1 cellular context compared by ENCODE assay signal in the genomic region with DNA sequence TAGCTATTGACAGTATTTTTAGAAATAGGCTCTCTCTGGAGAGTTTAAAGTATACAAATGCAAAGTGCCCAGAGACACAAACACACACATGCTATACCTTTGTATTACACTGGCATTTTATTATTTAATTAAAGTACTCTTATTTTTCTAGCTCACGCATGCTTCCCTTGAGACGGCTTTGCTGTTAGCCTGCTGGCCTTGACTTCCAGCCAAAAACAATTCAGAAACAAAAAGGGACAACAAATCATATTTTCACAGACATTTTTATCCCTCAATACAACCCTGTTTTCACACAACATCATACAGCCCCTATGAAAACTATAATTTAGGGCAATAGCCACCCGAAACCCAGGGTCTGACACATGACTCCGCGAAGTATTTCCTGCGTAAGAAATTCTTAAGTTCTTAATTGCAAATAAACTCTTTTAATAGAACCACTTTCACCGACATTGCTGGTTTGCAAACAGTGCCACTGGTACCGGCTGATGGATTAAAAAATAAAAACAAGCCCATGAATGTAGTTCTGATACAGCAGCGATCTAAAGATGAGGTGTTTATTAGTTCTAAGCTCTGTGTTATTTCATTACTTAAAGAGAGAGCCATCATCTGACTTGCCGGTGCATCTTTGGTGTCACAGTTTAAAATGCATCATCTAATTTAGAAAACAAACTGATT.
TF ChIP-seq lines count a peak whose summit lies in the region.

No MANE protein-coding gene starts in this region.

TF ChIP-seq in GM23338, 12 proteins besides CTCF, POLR2A, EP300 and RAD21 (continued from another document):
- TF ChIP-seq, protein P1, sequence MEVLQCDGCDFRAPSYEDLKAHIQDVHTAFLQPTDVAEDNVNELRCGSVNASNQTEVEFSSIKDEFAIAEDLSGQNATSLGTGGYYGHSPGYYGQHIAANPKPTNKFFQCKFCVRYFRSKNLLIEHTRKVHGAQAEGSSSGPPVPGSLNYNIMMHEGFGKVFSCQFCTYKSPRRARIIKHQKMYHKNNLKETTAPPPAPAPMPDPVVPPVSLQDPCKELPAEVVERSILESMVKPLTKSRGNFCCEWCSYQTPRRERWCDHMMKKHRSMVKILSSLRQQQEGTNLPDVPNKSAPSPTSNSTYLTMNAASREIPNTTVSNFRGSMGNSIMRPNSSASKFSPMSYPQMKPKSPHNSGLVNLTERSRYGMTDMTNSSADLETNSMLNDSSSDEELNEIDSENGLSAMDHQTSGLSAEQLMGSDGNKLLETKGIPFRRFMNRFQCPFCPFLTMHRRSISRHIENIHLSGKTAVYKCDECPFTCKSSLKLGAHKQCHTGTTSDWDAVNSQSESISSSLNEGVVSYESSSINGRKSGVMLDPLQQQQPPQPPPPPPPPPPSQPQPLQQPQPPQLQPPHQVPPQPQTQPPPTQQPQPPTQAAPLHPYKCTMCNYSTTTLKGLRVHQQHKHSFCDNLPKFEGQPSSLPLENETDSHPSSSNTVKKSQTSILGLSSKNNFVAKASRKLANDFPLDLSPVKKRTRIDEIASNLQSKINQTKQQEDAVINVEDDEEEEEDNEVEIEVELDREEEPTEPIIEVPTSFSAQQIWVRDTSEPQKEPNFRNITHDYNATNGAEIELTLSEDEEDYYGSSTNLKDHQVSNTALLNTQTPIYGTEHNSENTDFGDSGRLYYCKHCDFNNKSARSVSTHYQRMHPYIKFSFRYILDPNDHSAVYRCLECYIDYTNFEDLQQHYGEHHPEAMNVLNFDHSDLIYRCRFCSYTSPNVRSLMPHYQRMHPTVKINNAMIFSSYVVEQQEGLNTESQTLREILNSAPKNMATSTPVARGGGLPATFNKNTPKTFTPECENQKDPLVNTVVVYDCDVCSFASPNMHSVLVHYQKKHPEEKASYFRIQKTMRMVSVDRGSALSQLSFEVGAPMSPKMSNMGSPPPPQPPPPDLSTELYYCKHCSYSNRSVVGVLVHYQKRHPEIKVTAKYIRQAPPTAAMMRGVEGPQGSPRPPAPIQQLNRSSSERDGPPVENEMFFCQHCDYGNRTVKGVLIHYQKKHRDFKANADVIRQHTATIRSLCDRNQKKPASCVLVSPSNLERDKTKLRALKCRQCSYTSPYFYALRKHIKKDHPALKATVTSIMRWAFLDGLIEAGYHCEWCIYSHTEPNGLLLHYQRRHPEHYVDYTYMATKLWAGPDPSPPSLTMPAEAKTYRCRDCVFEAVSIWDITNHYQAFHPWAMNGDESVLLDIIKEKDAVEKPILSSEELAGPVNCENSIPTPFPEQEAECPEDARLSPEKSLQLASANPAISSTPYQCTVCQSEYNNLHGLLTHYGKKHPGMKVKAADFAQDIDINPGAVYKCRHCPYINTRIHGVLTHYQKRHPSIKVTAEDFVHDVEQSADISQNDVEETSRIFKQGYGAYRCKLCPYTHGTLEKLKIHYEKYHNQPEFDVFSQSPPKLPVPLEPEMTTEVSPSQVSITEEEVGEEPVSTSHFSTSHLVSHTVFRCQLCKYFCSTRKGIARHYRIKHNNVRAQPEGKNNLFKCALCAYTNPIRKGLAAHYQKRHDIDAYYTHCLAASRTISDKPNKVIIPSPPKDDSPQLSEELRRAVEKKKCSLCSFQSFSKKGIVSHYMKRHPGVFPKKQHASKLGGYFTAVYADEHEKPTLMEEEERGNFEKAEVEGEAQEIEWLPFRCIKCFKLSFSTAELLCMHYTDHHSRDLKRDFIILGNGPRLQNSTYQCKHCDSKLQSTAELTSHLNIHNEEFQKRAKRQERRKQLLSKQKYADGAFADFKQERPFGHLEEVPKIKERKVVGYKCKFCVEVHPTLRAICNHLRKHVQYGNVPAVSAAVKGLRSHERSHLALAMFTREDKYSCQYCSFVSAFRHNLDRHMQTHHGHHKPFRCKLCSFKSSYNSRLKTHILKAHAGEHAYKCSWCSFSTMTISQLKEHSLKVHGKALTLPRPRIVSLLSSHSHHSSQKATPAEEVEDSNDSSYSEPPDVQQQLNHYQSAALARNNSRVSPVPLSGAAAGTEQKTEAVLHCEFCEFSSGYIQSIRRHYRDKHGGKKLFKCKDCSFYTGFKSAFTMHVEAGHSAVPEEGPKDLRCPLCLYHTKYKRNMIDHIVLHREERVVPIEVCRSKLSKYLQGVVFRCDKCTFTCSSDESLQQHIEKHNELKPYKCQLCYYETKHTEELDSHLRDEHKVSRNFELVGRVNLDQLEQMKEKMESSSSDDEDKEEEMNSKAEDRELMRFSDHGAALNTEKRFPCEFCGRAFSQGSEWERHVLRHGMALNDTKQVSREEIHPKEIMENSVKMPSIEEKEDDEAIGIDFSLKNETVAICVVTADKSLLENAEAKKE (CRISPR knock-in tag; IDR thresholded peaks at IDR 0.05) = no peak
- TF ChIP-seq NANOG (IDR thresholded peaks at IDR 0.05; ENCODE audit: borderline replicate concordance) (no peak), EZH2phosphoT487 (IDR thresholded peaks at IDR 0.05; ENCODE audit: unreplicated experiment) (no peak), POLR2AphosphoS5 (IDR thresholded peaks at IDR 0.05; ENCODE audit: low read depth) (no peak)
